Comparison of ENCODE assay signal across 9 cellular contexts in genomic region chr6:15897063-15897934, GRCh38.
DNase-seq lines count a peak whose midpoint lies in the region.
"Had no signal": no experiment of that assay in that cellular context is flagged by ENCODE, and none has a peak within 500 bp of the region (broad histone marks: within the 10 kb centered on the region; RNA-seq: fewer than 3 reads in every experiment).

No MANE protein-coding gene starts in this region.

- peaks cover 5% of the 10 kb centered on the region for H3K9me3 Mint-ChIP-seq in activated naive CD8-positive, alpha-beta T cell treated with anti-CD3 and anti-CD28 coated beads for 36 hours

- 20 to 33% methylated on average over 8 of the region's 8 CpGs for WGBS in esophagus, 2 donors

- H3K4me1 Mint-ChIP-seq in activated naive CD8-positive, alpha-beta T cell treated with anti-CD3 and anti-CD28 coated beads for 36 hours = peaks cover 9% of the 10 kb centered on the region

- H3K4me3 Mint-ChIP-seq in activated naive CD8-positive, alpha-beta T cell treated with anti-CD3 and anti-CD28 coated beads for 36 hours = no peak overlapping the region
- H3K4me3 Mint-ChIP-seq: T-helper 2 cell treated with Interferon-gamma antibody and Interleukin-4, amounts not matched to agents 5 μg/mL and 100 μg/mL, for 36 hours had no signal

- H3K4me3 ChIP-seq in esophagus (ENCODE audit: low read depth in 1 of 2, low read length in 2 of 2) (no peak overlapping the region), mucosa of stomach (ENCODE audit: low read length) (peak overlapping the region; percentile 20)

- no peak overlapping the region for H3K27ac Mint-ChIP-seq in activated naive CD8-positive, alpha-beta T cell treated with anti-CD3 and anti-CD28 coated beads for 36 hours
- H3K27ac Mint-ChIP-seq: T-helper 2 cell treated with Interferon-gamma antibody and Interleukin-4, amounts not matched to agents 5 μg/mL and 100 μg/mL, for 36 hours had no signal

- H3K9ac ChIP-seq in mucosa of stomach (ENCODE audit: low read length) = no peak overlapping the region

- H3K27ac ChIP-seq in esophagus (ENCODE audit: low read depth in 2 of 2, low read length in 1 of 2) = peak overlapping the region; percentile 20 to 55

- peak; percentile 6 for DNase-seq in A172 (ENCODE audit: low spot score)
- DNase-seq in M059J (ENCODE audit: low read depth) = peak; percentile 40
- DNase-seq in activated naive CD8-positive, alpha-beta T cell treated with anti-CD3 and anti-CD28 coated beads for 36 hours = no peak
- DNase-seq in NK-92 (lab: John Stamatoyannopoulos, UW; ENCODE audit: unreplicated experiment) = no peak
- DNase-seq in NCI-H1417 (lab: John Stamatoyannopoulos, UW) = no peak
- DNase-seq in D341Med (ENCODE audit: low spot score) = no peak

- H3K9me3 ChIP-seq in esophagus (ENCODE audit: control insufficient read depth in 2 of 2, insufficient read depth in 1 of 2, low read depth in 1 of 2, low read length in 1 of 2) = no peaks in the 10 kb centered on the region
- H3K9me3 ChIP-seq in mucosa of stomach (ENCODE audit: control insufficient read depth, low read length) = no peaks in the 10 kb centered on the region

- H3K4me1 ChIP-seq in esophagus (ENCODE audit: control insufficient read depth in 2 of 2, insufficient read depth in 2 of 2, low read length in 1 of 2) (peaks cover 0 to 7% of the 10 kb centered on the region in 2 donors), mucosa of stomach (ENCODE audit: control insufficient read depth, insufficient read depth, low read length) (no peaks in the 10 kb centered on the region)

- H3K36me3 Mint-ChIP-seq in activated naive CD8-positive, alpha-beta T cell treated with anti-CD3 and anti-CD28 coated beads for 36 hours = no peaks in the 10 kb centered on the region

- H3K36me3 ChIP-seq in esophagus (ENCODE audit: control insufficient read depth in 2 of 2, insufficient read depth in 2 of 2, low read length in 1 of 2) (no peaks in the 10 kb centered on the region), mucosa of stomach (ENCODE audit: control insufficient read depth, insufficient read depth, low read length) (no peaks in the 10 kb centered on the region)

- no peaks in the 10 kb centered on the region for H3K27me3 ChIP-seq in esophagus (ENCODE audit: control insufficient read depth in 1 of 2, insufficient read depth in 2 of 2, low read length in 2 of 2)
- H3K27me3 ChIP-seq in mucosa of stomach (ENCODE audit: control insufficient read depth, insufficient read depth, low read length) = no peaks in the 10 kb centered on the region

- H3K27me3 Mint-ChIP-seq in activated naive CD8-positive, alpha-beta T cell treated with anti-CD3 and anti-CD28 coated beads for 36 hours = peaks cover 7% of the 10 kb centered on the region

Comparison
In these comparisons a context has a peak if more than half of its experiments do, and no peak if none do; other contexts are left out.
1. DNase-seq: peak in A172 (single experiment) and M059J (single experiment); none in activated naive CD8-positive, alpha-beta T cell treated with anti-CD3 and anti-CD28 coated beads for 36 hours (single experiment), NK-92 (single experiment), NCI-H1417 (0 of 3) and D341Med (single experiment).